12 cellular contexts compared by ENCODE assay signal in genomic region chr12:113071063-113071426, GRCh38. TPM values are rescaled to one million over a fixed set of nuclear protein-coding genes. Genes with fewer than 3 reads are reported as not detected.
DNase-seq lines count a peak whose midpoint lies in the region; ATAC-seq and TF ChIP-seq lines count a peak whose summit lies in the region.
"Had no signal": no experiment of that assay in that cellular context is flagged by ENCODE, and none has a peak within 500 bp of the region (broad histone marks: within the 10 kb centered on the region; RNA-seq: fewer than 3 reads in every experiment).

No MANE protein-coding gene starts in this region.

- no peak for DNase-seq in activated CD4-positive, alpha-beta memory T cell treated with anti-CD3 and anti-CD28 coated beads for 36 hours
- DNase-seq in activated CD4-positive, alpha-beta memory T cell treated with anti-CD3 and anti-CD28 coated beads, Interleukin-2, amount 10 ng/mL, durations not matched to agents 7 days and 5 days, result no peak
- peak in 2 of 3 donors; percentile 58 to 89 for DNase-seq in right cardiac atrium
- no peak for DNase-seq in stimulated activated naive B cell treated with anti-CD40 and anti-IgM and Interleukin-4, amounts not matched to agents 10 μg/mL and 1 μg/mL and 100 μg/mL, for 72 hours
- DNase-seq in tibial artery, result no peak
- no peak for DNase-seq in anterior cingulate cortex (lab: John Stamatoyannopoulos, UW)
- DNase-seq in GM20000 (ENCODE audit: low spot score), result no peak
- DNase-seq: NCI-H1694 treated with DMSO at 0.1 percent for 48 hours, SIG-M5 had no signal

- peaks cover 60% of the 10 kb centered on the region for H3K4me1 Mint-ChIP-seq in activated CD4-positive, alpha-beta memory T cell treated with anti-CD3 and anti-CD28 coated beads for 36 hours (ENCODE audit: low read depth)
- peaks cover 11% of the 10 kb centered on the region for H3K4me1 Mint-ChIP-seq in activated CD4-positive, alpha-beta memory T cell treated with anti-CD3 and anti-CD28 coated beads, Interleukin-2, amount 10 ng/mL, durations not matched to agents 7 days and 5 days
- peaks cover 35% of the 10 kb centered on the region for H3K4me1 Mint-ChIP-seq in activated T-helper 17 cell treated with anti-CD3 and anti-CD28 coated beads, Interleukin-2, amount 50 U/mL, for 72 hours
- peaks cover 69 to 76% of the 10 kb centered on the region in 2 donors for H3K4me1 Mint-ChIP-seq in stimulated activated naive B cell treated with anti-CD40 and anti-IgM and Interleukin-4, amounts not matched to agents 10 μg/mL and 1 μg/mL and 100 μg/mL, for 72 hours

- H3K4me1 ChIP-seq in right cardiac atrium (ENCODE audit: control insufficient read depth, insufficient read depth, low read length) (peaks cover 2% of the 10 kb centered on the region), tibial artery (no peaks in the 10 kb centered on the region)
- H3K4me1 ChIP-seq: HAP-1 had no signal

- H3K4me3 ChIP-seq in right cardiac atrium (ENCODE audit: low read length), result no peak overlapping the region
- H3K4me3 ChIP-seq in tibial artery, result no peak overlapping the region
- H3K4me3 ChIP-seq: A549, HAP-1 had no signal

- intact Hi-C loops in activated CD4-positive, alpha-beta memory T cell treated with anti-CD3 and anti-CD28 coated beads for 36 hours (cut with micrococcal nuclease), result loop anchor here (2.0 kb wide), 2 partner anchors 14 to 16 kb away; partner anchors contain the start of gene DTX1
- intact Hi-C loops in right cardiac atrium (cut with DNase I), result no loop called here
- intact Hi-C loops in tibial artery (cut with DNase I; ENCODE audit: low total_unique reads), result no loop called here

- POLR2A ChIA-PET in activated CD4-positive, alpha-beta memory T cell treated with anti-CD3 and anti-CD28 coated beads for 36 hours (lab: Charles Lee), result interaction anchor here (1.0 to 1.4 kb wide), 2 partner anchors 12 to 138 kb away, joined by 3 to 4 read pairs; no protein-coding TSS in a partner anchor
- POLR2A ChIA-PET in activated CD4-positive, alpha-beta memory T cell treated with anti-CD3 and anti-CD28 coated beads, Interleukin-2, amount 10 ng/mL, durations not matched to agents 7 days and 5 days (lab: Charles Lee), result interaction anchor here (1.2 kb wide), 1 partner anchor 128 kb away, joined by 3 read pairs; no protein-coding TSS in a partner anchor

- no peak for TF ChIP-seq CTCF in tibial artery (IDR thresholded peaks at IDR 0.05)
- TF ChIP-seq CTCF in GM20000 (IDR thresholded peaks at IDR 0.05; ENCODE audit: extremely low read depth, missing control alignments), result no peak

- H3K9me3 Mint-ChIP-seq in activated CD4-positive, alpha-beta memory T cell treated with anti-CD3 and anti-CD28 coated beads for 36 hours, result no peaks in the 10 kb centered on the region
- H3K9me3 Mint-ChIP-seq in activated CD4-positive, alpha-beta memory T cell treated with anti-CD3 and anti-CD28 coated beads, Interleukin-2, amount 10 ng/mL, durations not matched to agents 7 days and 5 days, result no peaks in the 10 kb centered on the region
- no peaks in the 10 kb centered on the region for H3K9me3 Mint-ChIP-seq in activated T-helper 17 cell treated with anti-CD3 and anti-CD28 coated beads, Interleukin-2, amount 50 U/mL, for 72 hours
- no peaks in the 10 kb centered on the region for H3K9me3 Mint-ChIP-seq in stimulated activated naive B cell treated with anti-CD40 and anti-IgM and Interleukin-4, amounts not matched to agents 10 μg/mL and 1 μg/mL and 100 μg/mL, for 72 hours

- no peak for ATAC-seq in activated T-helper 17 cell treated with anti-CD3 and anti-CD28 coated beads, Interleukin-2, amount 50 U/mL, for 72 hours (replicated peaks)
- peak; percentile 57 to 76 for ATAC-seq in right cardiac atrium
- no peak for ATAC-seq in stimulated activated naive B cell treated with anti-CD40 and anti-IgM and Interleukin-4, amounts not matched to agents 10 μg/mL and 1 μg/mL and 100 μg/mL, for 72 hours (replicated peaks)

- no peaks in the 10 kb centered on the region for H3K27me3 ChIP-seq in right cardiac atrium (ENCODE audit: control insufficient read depth, insufficient read depth)
- peaks cover 0 to 34% of the 10 kb centered on the region in 2 donors for H3K27me3 ChIP-seq in tibial artery

- peak overlapping the region; percentile 50 for H3K27ac Mint-ChIP-seq in activated CD4-positive, alpha-beta memory T cell treated with anti-CD3 and anti-CD28 coated beads for 36 hours
- no peak overlapping the region for H3K27ac Mint-ChIP-seq in activated CD4-positive, alpha-beta memory T cell treated with anti-CD3 and anti-CD28 coated beads, Interleukin-2, amount 10 ng/mL, durations not matched to agents 7 days and 5 days
- H3K27ac Mint-ChIP-seq in activated T-helper 17 cell treated with anti-CD3 and anti-CD28 coated beads, Interleukin-2, amount 50 U/mL, for 72 hours, result peak overlapping the region; percentile 87
- peak overlapping the region; percentile 97 for H3K27ac Mint-ChIP-seq in stimulated activated naive B cell treated with anti-CD40 and anti-IgM and Interleukin-4, amounts not matched to agents 10 μg/mL and 1 μg/mL and 100 μg/mL, for 72 hours

- no peaks in the 10 kb centered on the region for H3K36me3 ChIP-seq in tibial artery
- H3K36me3 ChIP-seq: HAP-1 had no signal

- H3K9me3 ChIP-seq in right cardiac atrium (ENCODE audit: control insufficient read depth, low read length) (no peaks in the 10 kb centered on the region), tibial artery (no peaks in the 10 kb centered on the region)
- H3K9me3 ChIP-seq: A549, HAP-1 had no signal

- H3K27ac ChIP-seq in right cardiac atrium (ENCODE audit: low read length), result no peak overlapping the region
- H3K27ac ChIP-seq in tibial artery, result no peak overlapping the region
- H3K27ac ChIP-seq: A549 had no signal

- H3K4me3 Mint-ChIP-seq in activated CD4-positive, alpha-beta memory T cell treated with anti-CD3 and anti-CD28 coated beads for 36 hours, result peak overlapping the region; percentile 49
- H3K4me3 Mint-ChIP-seq in activated CD4-positive, alpha-beta memory T cell treated with anti-CD3 and anti-CD28 coated beads, Interleukin-2, amount 10 ng/mL, durations not matched to agents 7 days and 5 days, result no peak overlapping the region
- H3K4me3 Mint-ChIP-seq in activated T-helper 17 cell treated with anti-CD3 and anti-CD28 coated beads, Interleukin-2, amount 50 U/mL, for 72 hours, result peak overlapping the region; percentile 76
- H3K4me3 Mint-ChIP-seq in stimulated activated naive B cell treated with anti-CD40 and anti-IgM and Interleukin-4, amounts not matched to agents 10 μg/mL and 1 μg/mL and 100 μg/mL, for 72 hours, result peak overlapping the region; percentile 68 to 80

- CTCF ChIA-PET in activated CD4-positive, alpha-beta memory T cell treated with anti-CD3 and anti-CD28 coated beads for 36 hours (lab: Charles Lee), result interaction anchor here (1.1 kb wide), 2 partner anchors 19 to 22 kb away, joined by 3 read pairs; no protein-coding TSS in a partner anchor
- CTCF ChIA-PET in activated CD4-positive, alpha-beta memory T cell treated with anti-CD3 and anti-CD28 coated beads, Interleukin-2, amount 10 ng/mL, durations not matched to agents 7 days and 5 days (lab: Charles Lee), result no interaction called here

- no peaks in the 10 kb centered on the region for H3K27me3 Mint-ChIP-seq in activated CD4-positive, alpha-beta memory T cell treated with anti-CD3 and anti-CD28 coated beads for 36 hours
- no peaks in the 10 kb centered on the region for H3K27me3 Mint-ChIP-seq in activated CD4-positive, alpha-beta memory T cell treated with anti-CD3 and anti-CD28 coated beads, Interleukin-2, amount 10 ng/mL, durations not matched to agents 7 days and 5 days
- H3K27me3 Mint-ChIP-seq in activated T-helper 17 cell treated with anti-CD3 and anti-CD28 coated beads, Interleukin-2, amount 50 U/mL, for 72 hours, result no peaks in the 10 kb centered on the region
- H3K27me3 Mint-ChIP-seq in stimulated activated naive B cell treated with anti-CD40 and anti-IgM and Interleukin-4, amounts not matched to agents 10 μg/mL and 1 μg/mL and 100 μg/mL, for 72 hours, result no peaks in the 10 kb centered on the region

- no peaks in the 10 kb centered on the region for H3K36me3 Mint-ChIP-seq in activated CD4-positive, alpha-beta memory T cell treated with anti-CD3 and anti-CD28 coated beads for 36 hours
- no peaks in the 10 kb centered on the region for H3K36me3 Mint-ChIP-seq in activated CD4-positive, alpha-beta memory T cell treated with anti-CD3 and anti-CD28 coated beads, Interleukin-2, amount 10 ng/mL, durations not matched to agents 7 days and 5 days (ENCODE audit: low read depth)
- peaks cover 6% of the 10 kb centered on the region for H3K36me3 Mint-ChIP-seq in activated T-helper 17 cell treated with anti-CD3 and anti-CD28 coated beads, Interleukin-2, amount 50 U/mL, for 72 hours (ENCODE audit: low read depth)
- H3K36me3 Mint-ChIP-seq in stimulated activated naive B cell treated with anti-CD40 and anti-IgM and Interleukin-4, amounts not matched to agents 10 μg/mL and 1 μg/mL and 100 μg/mL, for 72 hours, result peaks cover 69 to 70% of the 10 kb centered on the region in 2 donors

- 53% methylated on average over 3 of the region's 3 CpGs for WGBS in right cardiac atrium

RNA-seq across cellular contexts. Expression of gene DTX1, which starts 14.5 kb away (rescaled TPM):
- 10 to 100 TPM; 11.0 to 12.4 TPM for total RNA-seq in activated CD4-positive, alpha-beta memory T cell treated with anti-CD3 and anti-CD28 coated beads for 36 hours
- total RNA-seq in activated CD4-positive, alpha-beta memory T cell treated with anti-CD3 and anti-CD28 coated beads, Interleukin-2, amount 10 ng/mL, durations not matched to agents 7 days and 5 days, result under 1 TPM in 1 of 2 experiments, not detected in 1; 0.18 TPM
- 10 to 100 TPM; 13.2 to 17.4 TPM for total RNA-seq in activated T-helper 17 cell treated with anti-CD3 and anti-CD28 coated beads, Interleukin-2, amount 50 U/mL, for 72 hours
- total RNA-seq in right cardiac atrium, result 1 to 10 TPM; 2.0 to 4.9 (median 3.9) TPM
- 1.2 TPM for polyA plus RNA-seq in right cardiac atrium

Comparison
In these comparisons a context has a peak if more than half of its experiments do, and no peak if none do; other contexts are left out.
1. DNase-seq: peak in right cardiac atrium (2 of 3); none in activated CD4-positive, alpha-beta memory T cell treated with anti-CD3 and anti-CD28 coated beads for 36 hours (single experiment), activated CD4-positive, alpha-beta memory T cell treated with anti-CD3 and anti-CD28 coated beads, Interleukin-2, amount 10 ng/mL, durations not matched to agents 7 days and 5 days (single experiment), stimulated activated naive B cell treated with anti-CD40 and anti-IgM and Interleukin-4, amounts not matched to agents 10 μg/mL and 1 μg/mL and 100 μg/mL, for 72 hours (single experiment), tibial artery (0 of 2), anterior cingulate cortex (0 of 58) and GM20000 (single experiment).
2. ATAC-seq: peak in right cardiac atrium (2 of 2); none in activated T-helper 17 cell treated with anti-CD3 and anti-CD28 coated beads, Interleukin-2, amount 50 U/mL, for 72 hours (single experiment) and stimulated activated naive B cell treated with anti-CD40 and anti-IgM and Interleukin-4, amounts not matched to agents 10 μg/mL and 1 μg/mL and 100 μg/mL, for 72 hours (0 of 2).